Comparison of ENCODE assay signal across 1 cellular context in genomic region chr7:91940572-91941341, GRCh38.
TF ChIP-seq lines count a peak whose summit lies in the region.

Gene AKAP9, plus strand, starts transcription at chr7:91940862. Its CDS starts 238 bp downstream, at chr7:91941100.

TF ChIP-seq in GM12878, 131 proteins besides CTCF, POLR2A, EP300 and RAD21 (continued from another document and continues in another):
- no peak for TF ChIP-seq E2F8 (IDR thresholded peaks at IDR 0.05; ENCODE audit: low read depth, partially characterized antibody)
- no peak for TF ChIP-seq EZH2 (IDR thresholded peaks at IDR 0.05; ENCODE audit: borderline replicate concordance, control insufficient read depth, low read depth, low read length)
- no peak for TF ChIP-seq ZNF217 (IDR thresholded peaks at IDR 0.05)
- TF ChIP-seq ELK1 (IDR thresholded peaks at IDR 0.05; ENCODE audit: low read depth, low read length): no peak
- TF ChIP-seq ZNF384 (IDR thresholded peaks at IDR 0.05; ENCODE audit: borderline replicate concordance, low read depth, low read length): no peak
- TF ChIP-seq PAX8 (IDR thresholded peaks at IDR 0.05): no peak
- no peak for TF ChIP-seq ETV6 (conservative IDR thresholded peaks at IDR 0.05 in 1 of 2, IDR thresholded peaks at IDR 0.05 in 1 of 2; ENCODE audit: borderline replicate concordance in 1 of 2, low read depth in 1 of 2)
- peak; percentile 53 for TF ChIP-seq ZNF687 (IDR thresholded peaks at IDR 0.05)
- TF ChIP-seq REST (IDR thresholded peaks at IDR 0.05; ENCODE audit: low read depth, low read length): no peak
- no peak for TF ChIP-seq NR2C2 (IDR thresholded peaks at IDR 0.05; ENCODE audit: borderline replicate concordance, control insufficient read depth, insufficient read length, low read depth)
- no peak for TF ChIP-seq IRF4 (IDR thresholded peaks at IDR 0.05; ENCODE audit: low read depth, low read length)
- no peak for TF ChIP-seq USF2 (IDR thresholded peaks at IDR 0.05; ENCODE audit: borderline replicate concordance, low read depth, low read length)
- TF ChIP-seq FOXM1 (IDR thresholded peaks at IDR 0.05; ENCODE audit: low read depth, low read length): no peak
- no peak; the same call in 1 of the 2 replicates for TF ChIP-seq GATAD2B (conservative IDR thresholded peaks at IDR 0.05; ENCODE audit: low read depth)
- TF ChIP-seq RELB (IDR thresholded peaks at IDR 0.05; ENCODE audit: low read depth): 0 out of 2 replicates have a peak, but pooled peaks have one; percentile 20
- no peak for TF ChIP-seq CBFB (IDR thresholded peaks at IDR 0.05; ENCODE audit: low read depth)
- TF ChIP-seq NKRF (conservative IDR thresholded peaks at IDR 0.05): no peak
- TF ChIP-seq ATF2 (IDR thresholded peaks at IDR 0.05; ENCODE audit: low read length): no peak
- TF ChIP-seq CUX1 (IDR thresholded peaks at IDR 0.05; ENCODE audit: insufficient replicate concordance, low read depth, low read length): no peak
- TF ChIP-seq BRCA1 (IDR thresholded peaks at IDR 0.05; ENCODE audit: low read depth, low read length): no peak
- TF ChIP-seq CREM (IDR thresholded peaks at IDR 0.05; ENCODE audit: low read depth): peak; percentile 82
- TF ChIP-seq RUNX3 (IDR thresholded peaks at IDR 0.05; ENCODE audit: low read length): peak; percentile 68
- TF ChIP-seq MYB (IDR thresholded peaks at IDR 0.05; ENCODE audit: borderline replicate concordance, low read depth, low read length): no peak
- TF ChIP-seq MXI1 (IDR thresholded peaks at IDR 0.05; ENCODE audit: low read depth, low read length): peak; percentile 74; the same call in 1 of the 2 replicates
- TF ChIP-seq HCFC1 (IDR thresholded peaks at IDR 0.05; ENCODE audit: low read length): 0 out of 2 replicates have a peak, but pooled peaks have one; percentile 15
- TF ChIP-seq RCOR1 (conservative IDR thresholded peaks at IDR 0.05; ENCODE audit: low read depth, low read length): no peak
- TF ChIP-seq MAX (IDR thresholded peaks at IDR 0.05; ENCODE audit: low read depth, low read length): peak; percentile 81; the same call in 1 of the 2 replicates
